8 cellular contexts compared by ENCODE assay signal in genomic region chr7:138864667-138865066, GRCh38.
A peak's percentile ranks its signal among the peaks of the same experiment; 100 is the strongest.
DNase-seq lines count a peak whose midpoint lies in the region; ATAC-seq and TF ChIP-seq lines count a peak whose summit lies in the region.

No MANE protein-coding gene starts in this region.

- no peak overlapping the region for H3K27ac Mint-ChIP-seq in CD8-positive, alpha-beta T cell
- H3K27ac Mint-ChIP-seq in T-helper 17 cell: peak overlapping the region; percentile 84

- H3K27me3 Mint-ChIP-seq in CD8-positive, alpha-beta T cell (ENCODE audit: low read depth): peaks cover 3% of the 10 kb centered on the region
- peaks cover 9% of the 10 kb centered on the region for H3K27me3 Mint-ChIP-seq in T-helper 17 cell

- CTCF ChIA-PET in CD8-positive, alpha-beta T cell (lab: Charles Lee): interaction anchor here (1.3 to 1.5 kb wide), 2 partner anchors 13 to 126 kb away, joined by 4 to 5 read pairs; no protein-coding TSS in a partner anchor

- no peaks in the 10 kb centered on the region for H3K36me3 Mint-ChIP-seq in CD8-positive, alpha-beta T cell
- no peaks in the 10 kb centered on the region for H3K36me3 Mint-ChIP-seq in T-helper 17 cell (ENCODE audit: low read depth)

- H3K4me3 ChIP-seq in CD8-positive, alpha-beta T cell (ENCODE audit: low read depth, low read length): no peak overlapping the region
- H3K4me3 ChIP-seq in psoas muscle: no peak overlapping the region

- no peaks in the 10 kb centered on the region for H3K9me3 ChIP-seq in CD8-positive, alpha-beta T cell (ENCODE audit: low read length)
- H3K9me3 ChIP-seq in T-helper 17 cell (ENCODE audit: control insufficient read depth, low read length, poor library complexity, severe bottlenecking) (no peaks in the 10 kb centered on the region), psoas muscle (no peaks in the 10 kb centered on the region)

- no peaks in the 10 kb centered on the region for H3K36me3 ChIP-seq in CD8-positive, alpha-beta T cell (ENCODE audit: insufficient read depth, low read length)
- peaks cover 3 to 4% of the 10 kb centered on the region in 2 donors for H3K36me3 ChIP-seq in psoas muscle (ENCODE audit: insufficient read depth in 1 of 2, low read depth in 1 of 2)

- H3K9me3 Mint-ChIP-seq in CD8-positive, alpha-beta T cell: no peaks in the 10 kb centered on the region

- ATAC-seq in CD8-positive, alpha-beta T cell: peak; percentile 25
- no peak for ATAC-seq in T-helper 17 cell
- ATAC-seq in HG02588 (IDR thresholded peaks at IDR 0.05; ENCODE audit: unreplicated experiment): no peak
- ATAC-seq in psoas muscle: no peak

- no peaks in the 10 kb centered on the region for H3K4me1 ChIP-seq in CD8-positive, alpha-beta T cell (ENCODE audit: insufficient read depth, low read length)
- no peaks in the 10 kb centered on the region for H3K4me1 ChIP-seq in psoas muscle

- POLR2A ChIA-PET in CD8-positive, alpha-beta T cell (lab: Charles Lee): no interaction called here

- no peak overlapping the region for H3K4me3 Mint-ChIP-seq in CD8-positive, alpha-beta T cell
- H3K4me3 Mint-ChIP-seq in T-helper 17 cell: no peak overlapping the region

- intact Hi-C loops in CD8-positive, alpha-beta T cell (cut with DNase I, micrococcal nuclease): loop anchor here (1.0 to 5.0 kb wide), 7 partner anchors 126 to 962 kb away; partner anchors contain the start of gene TRIM24 (in 1 of the 2)
- intact Hi-C loops in posterior cingulate gyrus (cut with DNase I): no loop called here
- intact Hi-C loops in psoas muscle (cut with DNase I): no loop called here

- no peak overlapping the region for H3K27ac ChIP-seq in CD8-positive, alpha-beta T cell (ENCODE audit: low read depth, low read length)
- H3K27ac ChIP-seq in psoas muscle: no peak overlapping the region

- H3K4me1 Mint-ChIP-seq in CD8-positive, alpha-beta T cell (ENCODE audit: low read depth): peaks cover 4% of the 10 kb centered on the region
- peaks cover 9% of the 10 kb centered on the region for H3K4me1 Mint-ChIP-seq in T-helper 17 cell

- TF ChIP-seq CTCF in CD8-positive, alpha-beta T cell (IDR thresholded peaks at IDR 0.05): no peak
- no peak for TF ChIP-seq CTCF in psoas muscle (IDR thresholded peaks at IDR 0.05)

- H3K27me3 ChIP-seq in CD8-positive, alpha-beta T cell (ENCODE audit: insufficient read depth, low read length): no peaks in the 10 kb centered on the region
- no peaks in the 10 kb centered on the region for H3K27me3 ChIP-seq in psoas muscle (ENCODE audit: insufficient read depth in 3 of 3, low read length in 2 of 3)

- no peak for DNase-seq in CD8-positive, alpha-beta T cell
- DNase-seq in HPDE6-E6E7 (ENCODE audit: extremely low spot score) (peak; percentile 39), T-helper 17 cell (no peak), hepatic stellate cell (ENCODE audit: low spot score) (peak; percentile 22), posterior cingulate gyrus (no peak), psoas muscle (no peak), middle frontal gyrus (ENCODE audit: extremely low spot score, low spot score) (no peak)

- 90 to 91% (median 90%) methylated on average over 3 of the region's 3 CpGs for WGBS in psoas muscle, 3 donors

Comparison
In these comparisons a context has a peak if more than half of its experiments do, and no peak if none do; other contexts are left out.
1. DNase-seq: peak in HPDE6-E6E7 (single experiment) and hepatic stellate cell (single experiment); none in CD8-positive, alpha-beta T cell (0 of 7), T-helper 17 cell (0 of 3), posterior cingulate gyrus (0 of 10), psoas muscle (0 of 2) and middle frontal gyrus (single experiment).
2. intact Hi-C loops: an anchor here in CD8-positive, alpha-beta T cell (1.0 to 5.0 kb wide); none called in posterior cingulate gyrus and psoas muscle.